In the genomic region with DNA sequence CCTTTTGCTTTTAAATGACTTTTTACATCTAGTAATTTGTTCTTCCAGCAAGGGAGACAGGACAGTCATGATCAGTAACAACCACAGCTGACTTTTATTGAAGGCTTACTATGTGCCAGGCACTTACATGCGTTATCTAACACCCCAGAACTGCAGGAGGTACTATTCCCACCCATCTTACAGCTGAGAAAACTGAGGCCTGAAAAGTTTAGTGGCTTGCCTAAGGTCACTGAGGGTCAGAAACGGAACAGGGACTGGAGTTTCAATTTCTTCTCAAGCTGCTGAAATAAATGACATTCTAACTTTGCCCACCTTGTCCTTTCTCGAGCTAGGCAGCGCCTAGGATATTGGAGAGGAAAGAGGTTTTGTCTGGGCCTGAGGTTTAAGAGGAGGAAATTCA, we compare ENCODE assay signal across 2 cellular contexts.
TF ChIP-seq lines count a peak whose summit lies in the region.

No MANE protein-coding gene starts in this region.

TF ChIP-seq in HepG2, 621 proteins besides CTCF, POLR2A, EP300 and RAD21 (continued from another document):
- TF ChIP-seq SP5 (CRISPR knock-in tag; IDR thresholded peaks at IDR 0.05; ENCODE audit: borderline replicate concordance, low read depth): no peak
- no peak for TF ChIP-seq ZNF44 (CRISPR knock-in tag; IDR thresholded peaks at IDR 0.05)
- TF ChIP-seq, protein P1, sequence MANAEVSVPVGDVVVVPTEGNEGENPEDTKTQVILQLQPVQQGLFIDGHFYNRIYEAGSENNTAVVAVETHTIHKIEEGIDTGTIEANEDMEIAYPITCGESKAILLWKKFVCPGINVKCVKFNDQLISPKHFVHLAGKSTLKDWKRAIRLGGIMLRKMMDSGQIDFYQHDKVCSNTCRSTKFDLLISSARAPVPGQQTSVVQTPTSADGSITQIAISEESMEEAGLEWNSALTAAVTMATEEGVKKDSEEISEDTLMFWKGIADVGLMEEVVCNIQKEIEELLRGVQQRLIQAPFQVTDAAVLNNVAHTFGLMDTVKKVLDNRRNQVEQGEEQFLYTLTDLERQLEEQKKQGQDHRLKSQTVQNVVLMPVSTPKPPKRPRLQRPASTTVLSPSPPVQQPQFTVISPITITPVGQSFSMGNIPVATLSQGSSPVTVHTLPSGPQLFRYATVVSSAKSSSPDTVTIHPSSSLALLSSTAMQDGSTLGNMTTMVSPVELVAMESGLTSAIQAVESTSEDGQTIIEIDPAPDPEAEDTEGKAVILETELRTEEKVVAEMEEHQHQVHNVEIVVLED (CRISPR knock-in tag; IDR thresholded peaks at IDR 0.05; ENCODE audit: borderline replicate concordance): no peak
- no peak for TF ChIP-seq ZNF883 (CRISPR knock-in tag; IDR thresholded peaks at IDR 0.05; ENCODE audit: not compliant biosample characterization)
- TF ChIP-seq ZMYM3 (CRISPR knock-in tag; IDR thresholded peaks at IDR 0.05): peak; percentile 48; the same call in 1 of the 2 replicates
- TF ChIP-seq RAD51 (IDR thresholded peaks at IDR 0.05; ENCODE audit: borderline replicate concordance): no peak
- TF ChIP-seq, protein P2, sequence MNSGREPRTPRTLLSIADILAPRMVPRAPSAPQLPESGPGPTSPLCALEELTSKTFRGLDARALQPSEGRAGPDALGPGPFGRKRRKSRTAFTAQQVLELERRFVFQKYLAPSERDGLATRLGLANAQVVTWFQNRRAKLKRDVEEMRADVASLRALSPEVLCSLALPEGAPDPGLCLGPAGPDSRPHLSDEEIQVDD (CRISPR knock-in tag; IDR thresholded peaks at IDR 0.05; ENCODE audit: borderline replicate concordance): no peak
- TF ChIP-seq, protein P3, sequence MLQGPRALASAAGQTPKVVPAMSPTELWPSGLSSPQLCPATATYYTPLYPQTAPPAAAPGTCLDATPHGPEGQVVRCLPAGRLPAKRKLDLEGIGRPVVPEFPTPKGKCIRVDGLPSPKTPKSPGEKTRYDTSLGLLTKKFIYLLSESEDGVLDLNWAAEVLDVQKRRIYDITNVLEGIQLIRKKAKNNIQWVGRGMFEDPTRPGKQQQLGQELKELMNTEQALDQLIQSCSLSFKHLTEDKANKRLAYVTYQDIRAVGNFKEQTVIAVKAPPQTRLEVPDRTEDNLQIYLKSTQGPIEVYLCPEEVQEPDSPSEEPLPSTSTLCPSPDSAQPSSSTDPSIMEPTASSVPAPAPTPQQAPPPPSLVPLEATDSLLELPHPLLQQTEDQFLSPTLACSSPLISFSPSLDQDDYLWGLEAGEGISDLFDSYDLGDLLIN (CRISPR knock-in tag; IDR thresholded peaks at IDR 0.05; ENCODE audit: borderline replicate concordance): no peak
- TF ChIP-seq, protein P4, sequence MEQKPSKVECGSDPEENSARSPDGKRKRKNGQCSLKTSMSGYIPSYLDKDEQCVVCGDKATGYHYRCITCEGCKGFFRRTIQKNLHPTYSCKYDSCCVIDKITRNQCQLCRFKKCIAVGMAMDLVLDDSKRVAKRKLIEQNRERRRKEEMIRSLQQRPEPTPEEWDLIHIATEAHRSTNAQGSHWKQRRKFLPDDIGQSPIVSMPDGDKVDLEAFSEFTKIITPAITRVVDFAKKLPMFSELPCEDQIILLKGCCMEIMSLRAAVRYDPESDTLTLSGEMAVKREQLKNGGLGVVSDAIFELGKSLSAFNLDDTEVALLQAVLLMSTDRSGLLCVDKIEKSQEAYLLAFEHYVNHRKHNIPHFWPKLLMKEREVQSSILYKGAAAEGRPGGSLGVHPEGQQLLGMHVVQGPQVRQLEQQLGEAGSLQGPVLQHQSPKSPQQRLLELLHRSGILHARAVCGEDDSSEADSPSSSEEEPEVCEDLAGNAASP (CRISPR knock-in tag; IDR thresholded peaks at IDR 0.05; ENCODE audit: borderline replicate concordance): no peak
- TF ChIP-seq, protein P5, sequence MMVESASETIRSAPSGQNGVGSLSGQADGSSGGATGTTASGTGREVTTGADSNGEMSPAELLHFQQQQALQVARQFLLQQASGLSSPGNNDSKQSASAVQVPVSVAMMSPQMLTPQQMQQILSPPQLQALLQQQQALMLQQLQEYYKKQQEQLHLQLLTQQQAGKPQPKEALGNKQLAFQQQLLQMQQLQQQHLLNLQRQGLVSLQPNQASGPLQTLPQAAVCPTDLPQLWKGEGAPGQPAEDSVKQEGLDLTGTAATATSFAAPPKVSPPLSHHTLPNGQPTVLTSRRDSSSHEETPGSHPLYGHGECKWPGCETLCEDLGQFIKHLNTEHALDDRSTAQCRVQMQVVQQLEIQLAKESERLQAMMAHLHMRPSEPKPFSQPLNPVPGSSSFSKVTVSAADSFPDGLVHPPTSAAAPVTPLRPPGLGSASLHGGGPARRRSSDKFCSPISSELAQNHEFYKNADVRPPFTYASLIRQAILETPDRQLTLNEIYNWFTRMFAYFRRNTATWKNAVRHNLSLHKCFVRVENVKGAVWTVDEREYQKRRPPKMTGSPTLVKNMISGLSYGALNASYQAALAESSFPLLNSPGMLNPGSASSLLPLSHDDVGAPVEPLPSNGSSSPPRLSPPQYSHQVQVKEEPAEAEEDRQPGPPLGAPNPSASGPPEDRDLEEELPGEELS (CRISPR knock-in tag; IDR thresholded peaks at IDR 0.05): no peak
- TF ChIP-seq HMGA1 (CRISPR knock-in tag; conservative IDR thresholded peaks at IDR 0.05): no peak
- TF ChIP-seq SETDB1 (CRISPR knock-in tag; IDR thresholded peaks at IDR 0.05; ENCODE audit: borderline replicate concordance): no peak

TF ChIP-seq in GM23338, 12 proteins besides CTCF, POLR2A, EP300 and RAD21 (continued from another document):
- TF ChIP-seq STAT1 (IDR thresholded peaks at IDR 0.05; ENCODE audit: unreplicated experiment) (no peak), EZH2phosphoT487 (IDR thresholded peaks at IDR 0.05; ENCODE audit: unreplicated experiment) (no peak), JUNB (IDR thresholded peaks at IDR 0.05; ENCODE audit: unreplicated experiment) (no peak), EZH2 (IDR thresholded peaks at IDR 0.05; ENCODE audit: low read depth, unreplicated experiment) (no peak), POLR2AphosphoS5 (IDR thresholded peaks at IDR 0.05; ENCODE audit: low read depth) (no peak), ZNF114 (CRISPR knock-in tag; IDR thresholded peaks at IDR 0.05) (no peak), NANOG (IDR thresholded peaks at IDR 0.05; ENCODE audit: borderline replicate concordance) (no peak), ZNF331 (CRISPR knock-in tag; IDR thresholded peaks at IDR 0.05; ENCODE audit: low read depth) (no peak)
- TF ChIP-seq, protein P6, sequence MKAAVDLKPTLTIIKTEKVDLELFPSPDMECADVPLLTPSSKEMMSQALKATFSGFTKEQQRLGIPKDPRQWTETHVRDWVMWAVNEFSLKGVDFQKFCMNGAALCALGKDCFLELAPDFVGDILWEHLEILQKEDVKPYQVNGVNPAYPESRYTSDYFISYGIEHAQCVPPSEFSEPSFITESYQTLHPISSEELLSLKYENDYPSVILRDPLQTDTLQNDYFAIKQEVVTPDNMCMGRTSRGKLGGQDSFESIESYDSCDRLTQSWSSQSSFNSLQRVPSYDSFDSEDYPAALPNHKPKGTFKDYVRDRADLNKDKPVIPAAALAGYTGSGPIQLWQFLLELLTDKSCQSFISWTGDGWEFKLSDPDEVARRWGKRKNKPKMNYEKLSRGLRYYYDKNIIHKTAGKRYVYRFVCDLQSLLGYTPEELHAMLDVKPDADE (IDR thresholded peaks at IDR 0.05): no peak
- TF ChIP-seq, protein P7, sequence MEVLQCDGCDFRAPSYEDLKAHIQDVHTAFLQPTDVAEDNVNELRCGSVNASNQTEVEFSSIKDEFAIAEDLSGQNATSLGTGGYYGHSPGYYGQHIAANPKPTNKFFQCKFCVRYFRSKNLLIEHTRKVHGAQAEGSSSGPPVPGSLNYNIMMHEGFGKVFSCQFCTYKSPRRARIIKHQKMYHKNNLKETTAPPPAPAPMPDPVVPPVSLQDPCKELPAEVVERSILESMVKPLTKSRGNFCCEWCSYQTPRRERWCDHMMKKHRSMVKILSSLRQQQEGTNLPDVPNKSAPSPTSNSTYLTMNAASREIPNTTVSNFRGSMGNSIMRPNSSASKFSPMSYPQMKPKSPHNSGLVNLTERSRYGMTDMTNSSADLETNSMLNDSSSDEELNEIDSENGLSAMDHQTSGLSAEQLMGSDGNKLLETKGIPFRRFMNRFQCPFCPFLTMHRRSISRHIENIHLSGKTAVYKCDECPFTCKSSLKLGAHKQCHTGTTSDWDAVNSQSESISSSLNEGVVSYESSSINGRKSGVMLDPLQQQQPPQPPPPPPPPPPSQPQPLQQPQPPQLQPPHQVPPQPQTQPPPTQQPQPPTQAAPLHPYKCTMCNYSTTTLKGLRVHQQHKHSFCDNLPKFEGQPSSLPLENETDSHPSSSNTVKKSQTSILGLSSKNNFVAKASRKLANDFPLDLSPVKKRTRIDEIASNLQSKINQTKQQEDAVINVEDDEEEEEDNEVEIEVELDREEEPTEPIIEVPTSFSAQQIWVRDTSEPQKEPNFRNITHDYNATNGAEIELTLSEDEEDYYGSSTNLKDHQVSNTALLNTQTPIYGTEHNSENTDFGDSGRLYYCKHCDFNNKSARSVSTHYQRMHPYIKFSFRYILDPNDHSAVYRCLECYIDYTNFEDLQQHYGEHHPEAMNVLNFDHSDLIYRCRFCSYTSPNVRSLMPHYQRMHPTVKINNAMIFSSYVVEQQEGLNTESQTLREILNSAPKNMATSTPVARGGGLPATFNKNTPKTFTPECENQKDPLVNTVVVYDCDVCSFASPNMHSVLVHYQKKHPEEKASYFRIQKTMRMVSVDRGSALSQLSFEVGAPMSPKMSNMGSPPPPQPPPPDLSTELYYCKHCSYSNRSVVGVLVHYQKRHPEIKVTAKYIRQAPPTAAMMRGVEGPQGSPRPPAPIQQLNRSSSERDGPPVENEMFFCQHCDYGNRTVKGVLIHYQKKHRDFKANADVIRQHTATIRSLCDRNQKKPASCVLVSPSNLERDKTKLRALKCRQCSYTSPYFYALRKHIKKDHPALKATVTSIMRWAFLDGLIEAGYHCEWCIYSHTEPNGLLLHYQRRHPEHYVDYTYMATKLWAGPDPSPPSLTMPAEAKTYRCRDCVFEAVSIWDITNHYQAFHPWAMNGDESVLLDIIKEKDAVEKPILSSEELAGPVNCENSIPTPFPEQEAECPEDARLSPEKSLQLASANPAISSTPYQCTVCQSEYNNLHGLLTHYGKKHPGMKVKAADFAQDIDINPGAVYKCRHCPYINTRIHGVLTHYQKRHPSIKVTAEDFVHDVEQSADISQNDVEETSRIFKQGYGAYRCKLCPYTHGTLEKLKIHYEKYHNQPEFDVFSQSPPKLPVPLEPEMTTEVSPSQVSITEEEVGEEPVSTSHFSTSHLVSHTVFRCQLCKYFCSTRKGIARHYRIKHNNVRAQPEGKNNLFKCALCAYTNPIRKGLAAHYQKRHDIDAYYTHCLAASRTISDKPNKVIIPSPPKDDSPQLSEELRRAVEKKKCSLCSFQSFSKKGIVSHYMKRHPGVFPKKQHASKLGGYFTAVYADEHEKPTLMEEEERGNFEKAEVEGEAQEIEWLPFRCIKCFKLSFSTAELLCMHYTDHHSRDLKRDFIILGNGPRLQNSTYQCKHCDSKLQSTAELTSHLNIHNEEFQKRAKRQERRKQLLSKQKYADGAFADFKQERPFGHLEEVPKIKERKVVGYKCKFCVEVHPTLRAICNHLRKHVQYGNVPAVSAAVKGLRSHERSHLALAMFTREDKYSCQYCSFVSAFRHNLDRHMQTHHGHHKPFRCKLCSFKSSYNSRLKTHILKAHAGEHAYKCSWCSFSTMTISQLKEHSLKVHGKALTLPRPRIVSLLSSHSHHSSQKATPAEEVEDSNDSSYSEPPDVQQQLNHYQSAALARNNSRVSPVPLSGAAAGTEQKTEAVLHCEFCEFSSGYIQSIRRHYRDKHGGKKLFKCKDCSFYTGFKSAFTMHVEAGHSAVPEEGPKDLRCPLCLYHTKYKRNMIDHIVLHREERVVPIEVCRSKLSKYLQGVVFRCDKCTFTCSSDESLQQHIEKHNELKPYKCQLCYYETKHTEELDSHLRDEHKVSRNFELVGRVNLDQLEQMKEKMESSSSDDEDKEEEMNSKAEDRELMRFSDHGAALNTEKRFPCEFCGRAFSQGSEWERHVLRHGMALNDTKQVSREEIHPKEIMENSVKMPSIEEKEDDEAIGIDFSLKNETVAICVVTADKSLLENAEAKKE (CRISPR knock-in tag; IDR thresholded peaks at IDR 0.05): no peak
- TF ChIP-seq, protein P8, sequence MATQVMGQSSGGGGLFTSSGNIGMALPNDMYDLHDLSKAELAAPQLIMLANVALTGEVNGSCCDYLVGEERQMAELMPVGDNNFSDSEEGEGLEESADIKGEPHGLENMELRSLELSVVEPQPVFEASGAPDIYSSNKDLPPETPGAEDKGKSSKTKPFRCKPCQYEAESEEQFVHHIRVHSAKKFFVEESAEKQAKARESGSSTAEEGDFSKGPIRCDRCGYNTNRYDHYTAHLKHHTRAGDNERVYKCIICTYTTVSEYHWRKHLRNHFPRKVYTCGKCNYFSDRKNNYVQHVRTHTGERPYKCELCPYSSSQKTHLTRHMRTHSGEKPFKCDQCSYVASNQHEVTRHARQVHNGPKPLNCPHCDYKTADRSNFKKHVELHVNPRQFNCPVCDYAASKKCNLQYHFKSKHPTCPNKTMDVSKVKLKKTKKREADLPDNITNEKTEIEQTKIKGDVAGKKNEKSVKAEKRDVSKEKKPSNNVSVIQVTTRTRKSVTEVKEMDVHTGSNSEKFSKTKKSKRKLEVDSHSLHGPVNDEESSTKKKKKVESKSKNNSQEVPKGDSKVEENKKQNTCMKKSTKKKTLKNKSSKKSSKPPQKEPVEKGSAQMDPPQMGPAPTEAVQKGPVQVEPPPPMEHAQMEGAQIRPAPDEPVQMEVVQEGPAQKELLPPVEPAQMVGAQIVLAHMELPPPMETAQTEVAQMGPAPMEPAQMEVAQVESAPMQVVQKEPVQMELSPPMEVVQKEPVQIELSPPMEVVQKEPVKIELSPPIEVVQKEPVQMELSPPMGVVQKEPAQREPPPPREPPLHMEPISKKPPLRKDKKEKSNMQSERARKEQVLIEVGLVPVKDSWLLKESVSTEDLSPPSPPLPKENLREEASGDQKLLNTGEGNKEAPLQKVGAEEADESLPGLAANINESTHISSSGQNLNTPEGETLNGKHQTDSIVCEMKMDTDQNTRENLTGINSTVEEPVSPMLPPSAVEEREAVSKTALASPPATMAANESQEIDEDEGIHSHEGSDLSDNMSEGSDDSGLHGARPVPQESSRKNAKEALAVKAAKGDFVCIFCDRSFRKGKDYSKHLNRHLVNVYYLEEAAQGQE (IDR thresholded peaks at IDR 0.05; ENCODE audit: unreplicated experiment): no peak
